In the genomic region with DNA sequence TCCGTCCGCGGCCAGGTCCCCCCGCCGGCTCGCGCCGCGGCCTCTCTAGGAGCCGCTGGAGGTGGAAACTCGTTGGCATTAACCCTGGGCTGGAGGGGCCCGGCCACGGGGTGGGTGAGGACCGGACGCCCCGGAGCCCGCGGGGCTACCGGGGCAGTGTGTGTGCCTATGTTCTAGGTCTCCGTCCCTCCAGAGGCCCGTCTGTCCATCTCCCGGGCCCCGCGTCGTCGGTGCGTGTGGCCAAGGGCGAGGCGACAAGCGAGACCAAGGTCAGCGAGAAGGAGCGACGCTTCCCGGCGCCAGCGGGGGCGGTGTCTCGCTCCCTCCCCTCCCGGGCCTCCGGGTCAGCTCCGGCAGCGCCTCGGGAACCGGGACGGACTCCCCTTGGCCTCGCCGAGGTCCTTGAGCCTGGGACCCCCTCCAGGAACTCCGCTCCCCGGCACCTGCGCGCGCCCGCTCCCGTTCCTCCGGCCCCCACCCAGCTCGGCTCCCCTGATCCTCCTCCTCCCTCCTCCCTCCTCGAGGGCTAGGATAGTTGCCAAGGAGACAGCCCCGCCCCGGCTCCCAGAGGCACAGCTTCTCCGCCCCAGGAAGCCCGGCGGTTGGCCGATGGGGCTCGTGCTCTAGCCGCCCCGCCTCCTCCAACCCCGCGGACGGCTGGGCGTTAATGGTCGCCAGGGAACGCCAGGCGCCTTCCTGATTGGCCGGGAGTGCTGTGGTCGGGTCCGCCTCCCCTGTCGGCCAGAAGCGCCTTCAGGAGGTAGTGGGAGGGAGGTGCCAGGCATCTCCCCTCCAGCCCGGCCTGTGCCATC, we compare ENCODE assay signal across 1 cellular context.
TF ChIP-seq lines count a peak whose summit lies in the region.

No MANE protein-coding gene starts in this region.

TF ChIP-seq in HEK293, 187 proteins besides CTCF, POLR2A, EP300 and RAD21 (continued from another document and continues in another):
- TF ChIP-seq ZNF202 (tag by site-specific recombination; IDR thresholded peaks at IDR 0.05; ENCODE audit: borderline replicate concordance) (no peak), ZNF501 (tag by site-specific recombination; IDR thresholded peaks at IDR 0.05) (peak; percentile 89), ZBTB8A (tag by site-specific recombination; IDR thresholded peaks at IDR 0.05) (peak; percentile 73), SP3 (tag by site-specific recombination; IDR thresholded peaks at IDR 0.05) (peak; percentile 94), ZNF514 (tag by site-specific recombination; IDR thresholded peaks at IDR 0.05) (no peak), ZIC2 (tag by site-specific recombination; IDR thresholded peaks at IDR 0.05) (peak; percentile 83), PRDM1 (tag by site-specific recombination; IDR thresholded peaks at IDR 0.05) (no peak), ZNF114 (tag by site-specific recombination; IDR thresholded peaks at IDR 0.05) (no peak), ZNF571 (tag by site-specific recombination; IDR thresholded peaks at IDR 0.05) (no peak), ZNF37A (tag by site-specific recombination; IDR thresholded peaks at IDR 0.05) (no peak), WT1 (tag by site-specific recombination; IDR thresholded peaks at IDR 0.05) (no peak; the same call in 1 of the 2 replicates), ZNF629 (tag by site-specific recombination; IDR thresholded peaks at IDR 0.05) (peak; percentile 66), IKZF3 (tag by site-specific recombination; IDR thresholded peaks at IDR 0.05) (peak; percentile 88), ZEB2 (tag by site-specific recombination; IDR thresholded peaks at IDR 0.05) (peak; percentile 100), ZNF214 (tag by site-specific recombination; IDR thresholded peaks at IDR 0.05; ENCODE audit: borderline replicate concordance) (no peak), ZNF292 (tag by site-specific recombination; IDR thresholded peaks at IDR 0.05; ENCODE audit: borderline replicate concordance, low read depth) (no peak), SP7 (tag by site-specific recombination; IDR thresholded peaks at IDR 0.05) (peak; percentile 87), ZNF138 (tag by site-specific recombination; IDR thresholded peaks at IDR 0.05; ENCODE audit: borderline replicate concordance) (no peak), ZFP69B (tag by site-specific recombination; IDR thresholded peaks at IDR 0.05) (peak; percentile 88), HOXC10 (CRISPR knock-in tag; IDR thresholded peaks at IDR 0.05) (no peak), ZNF350 (tag by site-specific recombination; IDR thresholded peaks at IDR 0.05) (no peak), TCF7L2 (IDR thresholded peaks at IDR 0.05; ENCODE audit: borderline replicate concordance, low read depth, low read length) (no peak), ZNF521 (tag by site-specific recombination; IDR thresholded peaks at IDR 0.05) (no peak), ZNF529 (tag by site-specific recombination; IDR thresholded peaks at IDR 0.05; ENCODE audit: insufficient replicate concordance) (no peak), KLF16 (tag by site-specific recombination; IDR thresholded peaks at IDR 0.05) (peak; percentile 96), ZNF585B (tag by site-specific recombination; IDR thresholded peaks at IDR 0.05) (no peak), ZNF555 (tag by site-specific recombination; conservative IDR thresholded peaks at IDR 0.05) (no peak), BCL11B (tag by site-specific recombination; IDR thresholded peaks at IDR 0.05; ENCODE audit: low read depth) (peak; percentile 83; the same call in 1 of the 2 replicates)
- TF ChIP-seq, protein P1, sequence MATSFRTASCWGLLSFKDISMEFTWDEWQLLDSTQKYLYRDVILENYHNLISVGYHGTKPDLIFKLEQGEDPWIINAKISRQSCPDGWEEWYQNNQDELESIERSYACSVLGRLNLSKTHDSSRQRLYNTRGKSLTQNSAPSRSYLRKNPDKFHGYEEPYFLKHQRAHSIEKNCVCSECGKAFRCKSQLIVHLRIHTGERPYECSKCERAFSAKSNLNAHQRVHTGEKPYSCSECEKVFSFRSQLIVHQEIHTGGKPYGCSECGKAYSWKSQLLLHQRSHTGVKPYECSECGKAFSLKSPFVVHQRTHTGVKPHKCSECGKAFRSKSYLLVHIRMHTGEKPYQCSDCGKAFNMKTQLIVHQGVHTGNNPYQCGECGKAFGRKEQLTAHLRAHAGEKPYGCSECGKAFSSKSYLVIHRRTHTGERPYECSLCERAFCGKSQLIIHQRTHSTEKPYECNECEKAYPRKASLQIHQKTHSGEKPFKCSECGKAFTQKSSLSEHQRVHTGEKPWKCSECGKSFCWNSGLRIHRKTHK (tag by site-specific recombination; IDR thresholded peaks at IDR 0.05): no peak
- TF ChIP-seq, protein P2, sequence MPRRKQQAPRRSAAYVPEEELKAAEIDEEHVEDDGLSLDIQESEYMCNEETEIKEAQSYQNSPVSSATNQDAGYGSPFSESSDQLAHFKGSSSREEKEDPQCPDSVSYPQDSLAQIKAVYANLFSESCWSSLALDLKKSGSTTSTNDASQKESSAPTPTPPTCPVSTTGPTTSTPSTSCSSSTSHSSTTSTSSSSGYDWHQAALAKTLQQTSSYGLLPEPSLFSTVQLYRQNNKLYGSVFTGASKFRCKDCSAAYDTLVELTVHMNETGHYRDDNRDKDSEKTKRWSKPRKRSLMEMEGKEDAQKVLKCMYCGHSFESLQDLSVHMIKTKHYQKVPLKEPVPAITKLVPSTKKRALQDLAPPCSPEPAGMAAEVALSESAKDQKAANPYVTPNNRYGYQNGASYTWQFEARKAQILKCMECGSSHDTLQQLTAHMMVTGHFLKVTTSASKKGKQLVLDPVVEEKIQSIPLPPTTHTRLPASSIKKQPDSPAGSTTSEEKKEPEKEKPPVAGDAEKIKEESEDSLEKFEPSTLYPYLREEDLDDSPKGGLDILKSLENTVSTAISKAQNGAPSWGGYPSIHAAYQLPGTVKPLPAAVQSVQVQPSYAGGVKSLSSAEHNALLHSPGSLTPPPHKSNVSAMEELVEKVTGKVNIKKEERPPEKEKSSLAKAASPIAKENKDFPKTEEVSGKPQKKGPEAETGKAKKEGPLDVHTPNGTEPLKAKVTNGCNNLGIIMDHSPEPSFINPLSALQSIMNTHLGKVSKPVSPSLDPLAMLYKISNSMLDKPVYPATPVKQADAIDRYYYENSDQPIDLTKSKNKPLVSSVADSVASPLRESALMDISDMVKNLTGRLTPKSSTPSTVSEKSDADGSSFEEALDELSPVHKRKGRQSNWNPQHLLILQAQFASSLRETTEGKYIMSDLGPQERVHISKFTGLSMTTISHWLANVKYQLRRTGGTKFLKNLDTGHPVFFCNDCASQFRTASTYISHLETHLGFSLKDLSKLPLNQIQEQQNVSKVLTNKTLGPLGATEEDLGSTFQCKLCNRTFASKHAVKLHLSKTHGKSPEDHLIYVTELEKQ (tag by site-specific recombination; IDR thresholded peaks at IDR 0.05; ENCODE audit: borderline replicate concordance): 0 out of 2 replicates have a peak, but pooled peaks have one; percentile 35
- TF ChIP-seq, protein P3, sequence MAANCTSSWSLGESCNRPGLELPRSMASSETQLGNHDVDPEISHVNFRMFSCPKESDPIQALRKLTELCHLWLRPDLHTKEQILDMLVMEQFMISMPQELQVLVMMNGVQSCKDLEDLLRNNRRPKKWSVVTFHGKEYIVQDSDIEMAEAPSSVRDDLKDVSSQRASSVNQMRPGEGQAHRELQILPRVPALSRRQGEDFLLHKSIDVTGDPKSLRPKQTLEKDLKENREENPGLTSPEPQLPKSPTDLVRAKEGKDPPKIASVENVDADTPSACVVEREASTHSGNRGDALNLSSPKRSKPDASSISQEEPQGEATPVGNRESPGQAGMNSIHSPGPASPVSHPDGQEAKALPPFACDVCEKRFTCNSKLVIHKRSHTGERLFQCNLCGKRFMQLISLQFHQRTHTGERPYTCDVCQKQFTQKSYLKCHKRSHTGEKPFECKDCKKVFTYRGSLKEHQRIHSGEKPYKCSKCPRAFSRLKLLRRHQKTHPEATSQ (tag by site-specific recombination; IDR thresholded peaks at IDR 0.05): peak; percentile 93
- TF ChIP-seq, protein P4, sequence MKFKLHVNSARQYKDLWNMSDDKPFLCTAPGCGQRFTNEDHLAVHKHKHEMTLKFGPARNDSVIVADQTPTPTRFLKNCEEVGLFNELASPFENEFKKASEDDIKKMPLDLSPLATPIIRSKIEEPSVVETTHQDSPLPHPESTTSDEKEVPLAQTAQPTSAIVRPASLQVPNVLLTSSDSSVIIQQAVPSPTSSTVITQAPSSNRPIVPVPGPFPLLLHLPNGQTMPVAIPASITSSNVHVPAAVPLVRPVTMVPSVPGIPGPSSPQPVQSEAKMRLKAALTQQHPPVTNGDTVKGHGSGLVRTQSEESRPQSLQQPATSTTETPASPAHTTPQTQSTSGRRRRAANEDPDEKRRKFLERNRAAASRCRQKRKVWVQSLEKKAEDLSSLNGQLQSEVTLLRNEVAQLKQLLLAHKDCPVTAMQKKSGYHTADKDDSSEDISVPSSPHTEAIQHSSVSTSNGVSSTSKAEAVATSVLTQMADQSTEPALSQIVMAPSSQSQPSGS (tag by site-specific recombination; IDR thresholded peaks at IDR 0.05; ENCODE audit: low read depth): no peak
- TF ChIP-seq, protein P5, sequence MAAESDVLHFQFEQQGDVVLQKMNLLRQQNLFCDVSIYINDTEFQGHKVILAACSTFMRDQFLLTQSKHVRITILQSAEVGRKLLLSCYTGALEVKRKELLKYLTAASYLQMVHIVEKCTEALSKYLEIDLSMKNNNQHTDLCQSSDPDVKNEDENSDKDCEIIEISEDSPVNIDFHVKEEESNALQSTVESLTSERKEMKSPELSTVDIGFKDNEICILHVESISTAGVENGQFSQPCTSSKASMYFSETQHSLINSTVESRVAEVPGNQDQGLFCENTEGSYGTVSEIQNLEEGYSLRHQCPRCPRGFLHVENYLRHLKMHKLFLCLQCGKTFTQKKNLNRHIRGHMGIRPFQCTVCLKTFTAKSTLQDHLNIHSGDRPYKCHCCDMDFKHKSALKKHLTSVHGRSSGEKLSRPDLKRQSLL (tag by site-specific recombination; IDR thresholded peaks at IDR 0.05): peak; percentile 97
- TF ChIP-seq, protein P6, sequence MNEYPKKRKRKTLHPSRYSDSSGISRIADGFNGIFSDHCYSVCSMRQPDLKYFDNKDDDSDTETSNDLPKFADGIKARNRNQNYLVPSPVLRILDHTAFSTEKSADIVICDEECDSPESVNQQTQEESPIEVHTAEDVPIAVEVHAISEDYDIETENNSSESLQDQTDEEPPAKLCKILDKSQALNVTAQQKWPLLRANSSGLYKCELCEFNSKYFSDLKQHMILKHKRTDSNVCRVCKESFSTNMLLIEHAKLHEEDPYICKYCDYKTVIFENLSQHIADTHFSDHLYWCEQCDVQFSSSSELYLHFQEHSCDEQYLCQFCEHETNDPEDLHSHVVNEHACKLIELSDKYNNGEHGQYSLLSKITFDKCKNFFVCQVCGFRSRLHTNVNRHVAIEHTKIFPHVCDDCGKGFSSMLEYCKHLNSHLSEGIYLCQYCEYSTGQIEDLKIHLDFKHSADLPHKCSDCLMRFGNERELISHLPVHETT (tag by site-specific recombination; IDR thresholded peaks at IDR 0.05): peak; percentile 89
- TF ChIP-seq, protein P7, sequence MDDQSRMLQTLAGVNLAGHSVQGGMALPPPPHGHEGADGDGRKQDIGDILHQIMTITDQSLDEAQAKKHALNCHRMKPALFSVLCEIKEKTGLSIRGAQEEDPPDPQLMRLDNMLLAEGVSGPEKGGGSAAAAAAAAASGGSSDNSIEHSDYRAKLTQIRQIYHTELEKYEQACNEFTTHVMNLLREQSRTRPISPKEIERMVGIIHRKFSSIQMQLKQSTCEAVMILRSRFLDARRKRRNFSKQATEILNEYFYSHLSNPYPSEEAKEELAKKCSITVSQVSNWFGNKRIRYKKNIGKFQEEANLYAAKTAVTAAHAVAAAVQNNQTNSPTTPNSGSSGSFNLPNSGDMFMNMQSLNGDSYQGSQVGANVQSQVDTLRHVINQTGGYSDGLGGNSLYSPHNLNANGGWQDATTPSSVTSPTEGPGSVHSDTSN (CRISPR knock-in tag; IDR thresholded peaks at IDR 0.05): no peak; the same call in 1 of the 2 replicates
- TF ChIP-seq, protein P8, sequence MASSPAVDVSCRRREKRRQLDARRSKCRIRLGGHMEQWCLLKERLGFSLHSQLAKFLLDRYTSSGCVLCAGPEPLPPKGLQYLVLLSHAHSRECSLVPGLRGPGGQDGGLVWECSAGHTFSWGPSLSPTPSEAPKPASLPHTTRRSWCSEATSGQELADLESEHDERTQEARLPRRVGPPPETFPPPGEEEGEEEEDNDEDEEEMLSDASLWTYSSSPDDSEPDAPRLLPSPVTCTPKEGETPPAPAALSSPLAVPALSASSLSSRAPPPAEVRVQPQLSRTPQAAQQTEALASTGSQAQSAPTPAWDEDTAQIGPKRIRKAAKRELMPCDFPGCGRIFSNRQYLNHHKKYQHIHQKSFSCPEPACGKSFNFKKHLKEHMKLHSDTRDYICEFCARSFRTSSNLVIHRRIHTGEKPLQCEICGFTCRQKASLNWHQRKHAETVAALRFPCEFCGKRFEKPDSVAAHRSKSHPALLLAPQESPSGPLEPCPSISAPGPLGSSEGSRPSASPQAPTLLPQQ (tag by site-specific recombination; IDR thresholded peaks at IDR 0.05): peak; percentile 86
- TF ChIP-seq, protein P9, sequence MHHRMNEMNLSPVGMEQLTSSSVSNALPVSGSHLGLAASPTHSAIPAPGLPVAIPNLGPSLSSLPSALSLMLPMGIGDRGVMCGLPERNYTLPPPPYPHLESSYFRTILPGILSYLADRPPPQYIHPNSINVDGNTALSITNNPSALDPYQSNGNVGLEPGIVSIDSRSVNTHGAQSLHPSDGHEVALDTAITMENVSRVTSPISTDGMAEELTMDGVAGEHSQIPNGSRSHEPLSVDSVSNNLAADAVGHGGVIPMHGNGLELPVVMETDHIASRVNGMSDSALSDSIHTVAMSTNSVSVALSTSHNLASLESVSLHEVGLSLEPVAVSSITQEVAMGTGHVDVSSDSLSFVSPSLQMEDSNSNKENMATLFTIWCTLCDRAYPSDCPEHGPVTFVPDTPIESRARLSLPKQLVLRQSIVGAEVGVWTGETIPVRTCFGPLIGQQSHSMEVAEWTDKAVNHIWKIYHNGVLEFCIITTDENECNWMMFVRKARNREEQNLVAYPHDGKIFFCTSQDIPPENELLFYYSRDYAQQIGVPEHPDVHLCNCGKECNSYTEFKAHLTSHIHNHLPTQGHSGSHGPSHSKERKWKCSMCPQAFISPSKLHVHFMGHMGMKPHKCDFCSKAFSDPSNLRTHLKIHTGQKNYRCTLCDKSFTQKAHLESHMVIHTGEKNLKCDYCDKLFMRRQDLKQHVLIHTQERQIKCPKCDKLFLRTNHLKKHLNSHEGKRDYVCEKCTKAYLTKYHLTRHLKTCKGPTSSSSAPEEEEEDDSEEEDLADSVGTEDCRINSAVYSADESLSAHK (tag by site-specific recombination; IDR thresholded peaks at IDR 0.05): peak; percentile 55
